28 cellular contexts compared by ENCODE assay signal in genomic region chr2:221063568-221063967, GRCh38.
"Had no signal": no experiment of that assay in that cellular context is flagged by ENCODE, and none has a peak within 500 bp of the region (broad histone marks: within the 10 kb centered on the region; RNA-seq: fewer than 3 reads in every experiment).

No MANE protein-coding gene starts in this region.

- FAIRE-seq: pancreas, small intestine, urothelium cell line had no signal

- DNase-seq: naive thymus-derived CD8-positive, alpha-beta T cell; nephron progenitor cell; nucleus accumbens; pancreas; retina; right cardiac atrium; right lobe of liver; sigmoid colon; small intestine; stimulated activated CD4-positive, alpha-beta T cell treated with anti-CD3 and anti-CD28 coated beads, Interleukin-15, amount 100 ng/mL, for 24 hours; stimulated activated CD4-positive, alpha-beta T cell treated with anti-CD3 and anti-CD28 coated beads, Interleukin-2, amount 100 ng/mL, for 24 hours; stimulated activated CD4-positive, alpha-beta T cell treated with anti-CD3 and anti-CD28 coated beads, Interleukin-2, amount 100 ng/mL, for 48 hours; stimulated activated CD4-positive, alpha-beta T cell treated with anti-CD3 and anti-CD28 coated beads, Interleukin-4, amount 100 ng/mL, for 24 hours; stimulated activated naive B cell treated with anti-CD40 and anti-IgM and Interleukin-4, amounts not matched to agents 10 μg/mL and 1 μg/mL and 100 μg/mL, for 72 hours; stimulated activated naive CD4-positive, alpha-beta T cell treated with Interleukin-2 at 50 U/mL for 16 hours; stomach; thyroid gland; trophoblast cell; upper lobe of left lung had no signal

- H3K4me3 ChIP-seq: pancreas, prostate gland, right lobe of liver, sigmoid colon, stomach, thoracic aorta, thyroid gland, tibial nerve, upper lobe of left lung had no signal

- H3K27ac ChIP-seq: neutrophil, pancreas, prostate gland, right lobe of liver, sigmoid colon, stomach, thoracic aorta, tibial nerve, upper lobe of left lung had no signal

- H3K9me3 ChIP-seq: neutrophil, pancreas, prostate gland, right lobe of liver, sigmoid colon, stomach, thoracic aorta, thyroid gland, tibial nerve, upper lobe of left lung had no signal

- H3K27ac Mint-ChIP-seq: naive thymus-derived CD8-positive, alpha-beta T cell; natural killer cell treated with Interleukin-12 subunit alpha and Interleukin-12 subunit beta and Interleukin-15 and Interleukin-18, amount 100 ng/mL, for 72 hours; nephron progenitor cell; stimulated activated effector memory CD8-positive, alpha-beta T cell treated with anti-CD3 and anti-CD28 coated beads, Interleukin-12 subunit alpha, Interleukin-12 subunit beta, amount 100 ng/mL, for 72 hours; stimulated activated naive B cell treated with anti-CD40 and anti-IgM and Interleukin-4, amounts not matched to agents 10 μg/mL and 1 μg/mL and 100 μg/mL, for 72 hours; stimulated activated naive CD8-positive, alpha-beta T cell treated with anti-CD3 and anti-CD28 coated beads, Interleukin-15, Interleukin-2, amounts not matched to agents 100 ng/mL and 50 ng/mL, for 24 hours had no signal

- H3K36me3 Mint-ChIP-seq: stimulated activated effector memory CD8-positive, alpha-beta T cell treated with anti-CD3 and anti-CD28 coated beads, Interleukin-12 subunit alpha, Interleukin-12 subunit beta, amount 100 ng/mL, for 72 hours; stimulated activated naive B cell treated with anti-CD40 and anti-IgM and Interleukin-4, amounts not matched to agents 10 μg/mL and 1 μg/mL and 100 μg/mL, for 72 hours had no signal

- H3K27me3 ChIP-seq: neutrophil, right lobe of liver, sigmoid colon, stomach, thyroid gland, tibial nerve, upper lobe of left lung had no signal

- ATAC-seq: naive thymus-derived CD8-positive, alpha-beta T cell; natural killer cell treated with Interleukin-12 subunit alpha and Interleukin-12 subunit beta and Interleukin-15 and Interleukin-18, amount 100 ng/mL, for 72 hours; pancreas; right cardiac atrium; right lobe of liver; stimulated activated effector memory CD8-positive, alpha-beta T cell treated with anti-CD3 and anti-CD28 coated beads, Interleukin-12 subunit alpha, Interleukin-12 subunit beta, amount 100 ng/mL, for 72 hours; stimulated activated naive B cell treated with anti-CD40 and anti-IgM and Interleukin-4, amounts not matched to agents 10 μg/mL and 1 μg/mL and 100 μg/mL, for 72 hours had no signal

- H3K4me3 Mint-ChIP-seq: naive thymus-derived CD8-positive, alpha-beta T cell; natural killer cell treated with Interleukin-12 subunit alpha and Interleukin-12 subunit beta and Interleukin-15 and Interleukin-18, amount 100 ng/mL, for 72 hours; nephron progenitor cell; neural crest cell; stimulated activated effector memory CD8-positive, alpha-beta T cell treated with anti-CD3 and anti-CD28 coated beads, Interleukin-12 subunit alpha, Interleukin-12 subunit beta, amount 100 ng/mL, for 72 hours; stimulated activated naive B cell treated with anti-CD40 and anti-IgM and Interleukin-4, amounts not matched to agents 10 μg/mL and 1 μg/mL and 100 μg/mL, for 72 hours; stimulated activated naive CD8-positive, alpha-beta T cell treated with anti-CD3 and anti-CD28 coated beads, Interleukin-15, Interleukin-2, amounts not matched to agents 100 ng/mL and 50 ng/mL, for 24 hours had no signal

- H3K4me1 ChIP-seq: pancreas, prostate gland, right lobe of liver, stomach, tibial nerve, upper lobe of left lung had no signal

- H3K4me1 Mint-ChIP-seq: naive thymus-derived CD8-positive, alpha-beta T cell; stimulated activated effector memory CD8-positive, alpha-beta T cell treated with anti-CD3 and anti-CD28 coated beads, Interleukin-12 subunit alpha, Interleukin-12 subunit beta, amount 100 ng/mL, for 72 hours; stimulated activated naive B cell treated with anti-CD40 and anti-IgM and Interleukin-4, amounts not matched to agents 10 μg/mL and 1 μg/mL and 100 μg/mL, for 72 hours had no signal

- H3K9me3 Mint-ChIP-seq: natural killer cell treated with Interleukin-12 subunit alpha and Interleukin-12 subunit beta and Interleukin-15 and Interleukin-18, amount 100 ng/mL, for 72 hours; stimulated activated effector memory CD8-positive, alpha-beta T cell treated with anti-CD3 and anti-CD28 coated beads, Interleukin-12 subunit alpha, Interleukin-12 subunit beta, amount 100 ng/mL, for 72 hours had no signal

- H3K36me3 ChIP-seq: neutrophil, pancreas, prostate gland, right lobe of liver, sigmoid colon, stomach, thoracic aorta, thyroid gland, tibial nerve, upper lobe of left lung had no signal
